ENCODE assay signal across 1 cellular context in the genomic region with DNA sequence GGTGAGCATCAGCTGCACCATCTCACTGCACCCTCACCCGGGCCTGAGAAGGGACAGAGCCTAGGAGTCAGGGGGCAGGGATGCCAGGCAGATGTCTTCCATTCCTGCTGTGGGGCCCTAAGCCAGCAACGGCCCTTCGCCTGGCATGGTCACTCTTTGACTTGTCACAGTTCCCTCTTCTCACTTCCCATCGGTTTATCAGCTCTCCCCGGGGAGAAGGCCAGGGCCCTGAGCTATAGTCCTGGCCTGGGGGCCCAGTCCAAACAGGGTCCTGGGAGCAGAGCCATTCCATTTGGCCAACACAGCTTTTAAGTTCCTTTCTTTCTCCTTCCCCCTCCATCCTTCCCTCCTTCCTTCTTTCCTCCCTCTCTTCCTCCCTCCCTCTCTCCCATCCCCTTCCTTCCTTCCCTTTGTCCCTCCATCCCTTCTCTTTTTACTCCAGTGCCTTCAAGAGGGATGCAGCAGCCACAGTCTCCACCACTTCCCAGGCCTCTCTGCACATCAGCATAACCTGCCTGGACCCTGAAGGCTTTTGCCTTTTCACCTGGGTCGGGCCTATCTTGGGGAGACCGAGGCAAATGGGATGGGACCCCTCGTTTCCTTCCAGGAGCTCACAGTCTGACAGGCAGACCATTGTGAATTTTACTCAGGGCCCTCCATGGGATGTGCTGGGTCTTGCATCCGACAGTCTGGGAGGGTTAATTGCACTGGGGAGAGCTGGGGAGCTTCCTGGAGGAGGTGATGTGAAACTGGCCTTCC.
TF ChIP-seq lines count a peak whose summit lies in the region.

No MANE protein-coding gene starts in this region.

TF ChIP-seq in liver, 16 proteins besides CTCF, POLR2A, EP300 and RAD21 (continued from another document):
- TF ChIP-seq, protein P1, sequence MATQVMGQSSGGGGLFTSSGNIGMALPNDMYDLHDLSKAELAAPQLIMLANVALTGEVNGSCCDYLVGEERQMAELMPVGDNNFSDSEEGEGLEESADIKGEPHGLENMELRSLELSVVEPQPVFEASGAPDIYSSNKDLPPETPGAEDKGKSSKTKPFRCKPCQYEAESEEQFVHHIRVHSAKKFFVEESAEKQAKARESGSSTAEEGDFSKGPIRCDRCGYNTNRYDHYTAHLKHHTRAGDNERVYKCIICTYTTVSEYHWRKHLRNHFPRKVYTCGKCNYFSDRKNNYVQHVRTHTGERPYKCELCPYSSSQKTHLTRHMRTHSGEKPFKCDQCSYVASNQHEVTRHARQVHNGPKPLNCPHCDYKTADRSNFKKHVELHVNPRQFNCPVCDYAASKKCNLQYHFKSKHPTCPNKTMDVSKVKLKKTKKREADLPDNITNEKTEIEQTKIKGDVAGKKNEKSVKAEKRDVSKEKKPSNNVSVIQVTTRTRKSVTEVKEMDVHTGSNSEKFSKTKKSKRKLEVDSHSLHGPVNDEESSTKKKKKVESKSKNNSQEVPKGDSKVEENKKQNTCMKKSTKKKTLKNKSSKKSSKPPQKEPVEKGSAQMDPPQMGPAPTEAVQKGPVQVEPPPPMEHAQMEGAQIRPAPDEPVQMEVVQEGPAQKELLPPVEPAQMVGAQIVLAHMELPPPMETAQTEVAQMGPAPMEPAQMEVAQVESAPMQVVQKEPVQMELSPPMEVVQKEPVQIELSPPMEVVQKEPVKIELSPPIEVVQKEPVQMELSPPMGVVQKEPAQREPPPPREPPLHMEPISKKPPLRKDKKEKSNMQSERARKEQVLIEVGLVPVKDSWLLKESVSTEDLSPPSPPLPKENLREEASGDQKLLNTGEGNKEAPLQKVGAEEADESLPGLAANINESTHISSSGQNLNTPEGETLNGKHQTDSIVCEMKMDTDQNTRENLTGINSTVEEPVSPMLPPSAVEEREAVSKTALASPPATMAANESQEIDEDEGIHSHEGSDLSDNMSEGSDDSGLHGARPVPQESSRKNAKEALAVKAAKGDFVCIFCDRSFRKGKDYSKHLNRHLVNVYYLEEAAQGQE (IDR thresholded peaks at IDR 0.05) = no peak
- TF ChIP-seq YY1 (IDR thresholded peaks at IDR 0.05) = no peak
